Comparison of ENCODE assay signal across 8 cellular contexts in the genomic region with DNA sequence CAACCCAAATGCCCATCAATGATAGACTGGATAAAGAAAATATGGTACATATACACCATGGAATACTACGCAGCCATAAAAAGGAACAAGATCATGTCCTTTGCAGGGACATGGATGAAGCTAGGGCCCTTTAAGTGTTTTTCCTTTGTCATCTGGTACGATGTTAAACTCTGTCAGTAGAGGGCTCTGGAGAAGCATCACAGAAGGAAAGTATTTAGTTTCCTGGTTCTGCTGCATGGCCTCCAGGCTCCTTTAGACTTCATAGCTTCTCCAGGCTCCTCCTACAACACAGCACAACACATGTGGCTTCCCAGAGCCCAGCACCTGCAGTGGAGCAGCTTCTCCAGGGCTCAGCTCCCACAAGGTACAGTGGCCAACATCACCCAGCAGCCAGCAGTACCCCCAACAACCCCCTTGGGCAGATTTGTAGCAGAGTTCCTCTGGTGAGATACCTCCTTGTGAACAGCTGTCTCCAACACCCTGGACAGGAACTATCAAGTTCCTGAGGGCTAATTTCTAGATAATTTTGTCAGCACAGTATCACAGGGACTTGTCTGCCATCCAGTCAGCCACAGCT.
DNase-seq lines count a peak whose midpoint lies in the region; ATAC-seq, FAIRE-seq and TF ChIP-seq lines count a peak whose summit lies in the region.

No MANE protein-coding gene starts in this region.

- H3K4me3 ChIP-seq in BE2C (ENCODE audit: low read depth, low read length) (no peak overlapping the region), epithelial cell of proximal tubule (ENCODE audit: low read depth, low read length) (no peak overlapping the region)

- TF ChIP-seq POLR2A in GM12891 (IDR thresholded peaks at IDR 0.05; ENCODE audit: low read depth, low read length) = no peak

- peak; percentile 13; the same call in 1 of the 2 replicates for TF ChIP-seq CTCF in BE2C (IDR thresholded peaks at IDR 0.05; ENCODE audit: low read depth, low read length)
- TF ChIP-seq CTCF in epithelial cell of proximal tubule (conservative IDR thresholded peaks at IDR 0.05; ENCODE audit: low read depth, low read length) = peak; percentile 60
- no peak for TF ChIP-seq CTCF in osteocyte (IDR thresholded peaks at IDR 0.05)

- peak; percentile 49 for ATAC-seq in GM19395 (IDR thresholded peaks at IDR 0.05; ENCODE audit: unreplicated experiment)

- H3K9me3 Mint-ChIP-seq in osteocyte (ENCODE audit: unreplicated experiment) = no peaks in the 10 kb centered on the region

- no peak overlapping the region for H3K27ac Mint-ChIP-seq in osteocyte (ENCODE audit: unreplicated experiment)

- no peaks in the 10 kb centered on the region for H3K36me3 ChIP-seq in BE2C

- H3K9me3 ChIP-seq in BE2C = no peaks in the 10 kb centered on the region; the same call in 1 of the 2 replicates

- no peak for DNase-seq in BE2C
- DNase-seq in NCI-H1694 treated with DMSO at 0.1 percent for 48 hours (lab: John Stamatoyannopoulos, UW) = peak; percentile 20
- peak; percentile 16 for DNase-seq in epithelial cell of proximal tubule (ENCODE audit: low read depth)
- DNase-seq in DMS114 treated with DMSO at 0.1 percent for 48 hours (lab: John Stamatoyannopoulos, UW; ENCODE audit: unreplicated experiment) = no peak
- no peak for DNase-seq in COR-L47 (lab: John Stamatoyannopoulos, UW)
- no peak for DNase-seq in osteocyte (ENCODE audit: extremely low spot score, unreplicated experiment)
- no peak for DNase-seq in GM12891 (ENCODE audit: insufficient read length, low spot score)

- no peak overlapping the region for H3K4me3 Mint-ChIP-seq in osteocyte (ENCODE audit: unreplicated experiment)

- H3K27me3 ChIP-seq in BE2C = no peaks in the 10 kb centered on the region; the same call in 1 of the 2 replicates

- H3K4me1 ChIP-seq in BE2C = no peaks in the 10 kb centered on the region

- H3K4me1 Mint-ChIP-seq in osteocyte (ENCODE audit: unreplicated experiment) = no peaks in the 10 kb centered on the region

- H3K36me3 Mint-ChIP-seq in osteocyte (ENCODE audit: unreplicated experiment) = no peaks in the 10 kb centered on the region

- H3K27me3 Mint-ChIP-seq in osteocyte (ENCODE audit: unreplicated experiment) = peaks cover 8% of the 10 kb centered on the region

- FAIRE-seq in GM12891 (lab: Jason Lieb, UNC) = no peak

TF ChIP-seq in GM12891, 5 proteins besides CTCF, POLR2A, EP300 and RAD21:
- no peak for TF ChIP-seq POLR2AphosphoS5 (IDR thresholded peaks at IDR 0.05; ENCODE audit: low read depth, low read length)
- no peak for TF ChIP-seq PAX5 (IDR thresholded peaks at IDR 0.05; ENCODE audit: insufficient read depth, low read length, severe bottlenecking)
TF ChIP-seq in GM12891: peak in this region for 0.

Comparison
In these comparisons a context has a peak if more than half of its experiments do, and no peak if none do; other contexts are left out.
1. DNase-seq: peak in NCI-H1694 treated with DMSO at 0.1 percent for 48 hours (single experiment) and epithelial cell of proximal tubule (single experiment); none in BE2C (single experiment), DMS114 treated with DMSO at 0.1 percent for 48 hours (single experiment), COR-L47 (single experiment), osteocyte (single experiment) and GM12891 (single experiment).